Comparison of ENCODE assay signal across 14 cellular contexts in the genomic region with DNA sequence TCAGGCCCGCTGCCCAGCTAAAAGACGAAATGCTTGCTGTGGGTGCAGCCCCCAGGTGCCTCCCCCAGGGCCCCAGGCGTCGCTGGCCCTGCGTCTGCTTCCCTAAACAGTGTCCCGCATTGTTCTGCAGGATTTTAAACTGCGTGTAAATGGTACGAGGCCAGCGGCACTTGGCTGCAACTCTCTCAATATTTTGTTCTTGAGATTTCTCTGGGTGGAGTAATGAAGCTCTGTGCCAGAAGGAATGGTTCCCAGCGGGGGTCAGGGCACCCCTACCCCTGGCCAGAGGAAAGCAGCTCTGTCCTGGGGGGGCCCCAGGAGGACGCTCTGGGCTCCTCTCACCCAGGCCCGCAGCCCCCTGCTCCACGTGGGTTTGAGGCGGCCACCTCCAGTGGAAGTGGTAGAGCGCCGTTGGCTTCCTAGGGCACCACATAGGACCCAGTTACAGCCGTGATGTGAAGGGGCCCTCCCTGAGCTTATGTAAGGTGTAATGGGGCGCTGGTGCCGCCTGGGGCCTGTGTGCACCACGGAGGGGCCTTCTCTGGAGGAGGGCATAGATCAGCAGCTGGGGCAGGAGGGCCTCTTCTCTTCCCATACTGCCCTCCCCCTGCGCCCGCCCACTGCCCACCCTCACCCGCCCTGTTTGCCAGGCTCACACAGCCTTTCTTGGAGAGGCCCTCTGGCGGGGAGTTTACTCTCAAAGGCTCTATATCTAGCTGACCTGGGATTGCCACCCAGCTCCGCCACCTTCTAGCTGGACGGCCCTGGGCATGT. TPM values are rescaled to one million over a fixed set of nuclear protein-coding genes. Genes with fewer than 3 reads are reported as not detected.
DNase-seq lines count a peak whose midpoint lies in the region; ATAC-seq, FAIRE-seq and TF ChIP-seq lines count a peak whose summit lies in the region.
"Had no signal": no experiment of that assay in that cellular context is flagged by ENCODE, and none has a peak within 500 bp of the region (broad histone marks: within the 10 kb centered on the region; RNA-seq: fewer than 3 reads in every experiment).

No MANE protein-coding gene starts in this region.

- H3K36me3 ChIP-seq in BLaER1 = peaks cover 15% of the 10 kb centered on the region
- H3K36me3 ChIP-seq in rectal smooth muscle tissue (ENCODE audit: control insufficient read depth, insufficient read depth, low read length) = no peaks in the 10 kb centered on the region
- no peaks in the 10 kb centered on the region for H3K36me3 ChIP-seq in CD4-positive, alpha-beta memory T cell (ENCODE audit: insufficient read depth, low read length)

- peaks cover 9% of the 10 kb centered on the region for H3K9me3 ChIP-seq in BLaER1
- H3K9me3 ChIP-seq in CD4-positive, alpha-beta memory T cell (ENCODE audit: control insufficient read depth in 1 of 2, low read length in 2 of 2) = no peaks in the 10 kb centered on the region

- H3K27me3 Mint-ChIP-seq in CD4-positive, alpha-beta memory T cell = no peaks in the 10 kb centered on the region
- no peaks in the 10 kb centered on the region for H3K27me3 Mint-ChIP-seq in osteocyte (ENCODE audit: unreplicated experiment)

- H3K27me3 ChIP-seq in BLaER1 = no peaks in the 10 kb centered on the region
- no peaks in the 10 kb centered on the region for H3K27me3 ChIP-seq in rectal smooth muscle tissue (ENCODE audit: control insufficient read depth, insufficient read depth, low read length)
- H3K27me3 ChIP-seq in CD4-positive, alpha-beta memory T cell (ENCODE audit: insufficient read depth, low read length) = no peaks in the 10 kb centered on the region

- POLR2A ChIA-PET in CD4-positive, alpha-beta memory T cell (lab: Charles Lee; ENCODE audit: partially characterized antibody) = interaction anchor here (0.6 kb wide), 1 partner anchor 525 kb away, joined by 3 read pairs; no protein-coding TSS in a partner anchor

- H3K27ac ChIP-seq in BLaER1 (peak overlapping the region; percentile 67; the same call in 1 of the 2 replicates), caudate nucleus (ENCODE audit: low read depth, low read length) (peak overlapping the region; percentile 82), rectal smooth muscle tissue (ENCODE audit: low read depth, low read length) (peak overlapping the region; percentile 88)
- no peak overlapping the region for H3K27ac ChIP-seq in CD4-positive, alpha-beta memory T cell (ENCODE audit: low read depth, low read length)

- FAIRE-seq in H54 (lab: Jason Lieb, UNC) = no peak
- FAIRE-seq: keratinocyte had no signal

- CTCF ChIA-PET in CD4-positive, alpha-beta memory T cell (lab: Charles Lee; ENCODE audit: partially characterized antibody) = no interaction called here

- intact Hi-C loops in left colon (cut with DNase I, micrococcal nuclease) = no loop called here
- intact Hi-C loops in CD4-positive, alpha-beta memory T cell (cut with micrococcal nuclease) = no loop called here

- no peak overlapping the region for H3K4me3 Mint-ChIP-seq in CD4-positive, alpha-beta memory T cell
- no peak overlapping the region for H3K4me3 Mint-ChIP-seq in osteocyte (ENCODE audit: unreplicated experiment)

- no peak for TF ChIP-seq POLR2A in H54 (IDR thresholded peaks at IDR 0.05; ENCODE audit: low read depth, low read length)

- peak overlapping the region; percentile 77 for H3K4me2 ChIP-seq in BLaER1

- no peaks in the 10 kb centered on the region for H3K9me3 Mint-ChIP-seq in CD4-positive, alpha-beta memory T cell
- no peaks in the 10 kb centered on the region for H3K9me3 Mint-ChIP-seq in osteocyte (ENCODE audit: unreplicated experiment)

- H3K4me3 ChIP-seq in BLaER1 = no peak overlapping the region
- H3K4me3 ChIP-seq in rectal smooth muscle tissue (ENCODE audit: low read length) = peak overlapping the region; percentile 5
- no peak overlapping the region for H3K4me3 ChIP-seq in CD4-positive, alpha-beta memory T cell (ENCODE audit: low read length in 2 of 2)

- H3K4me1 ChIP-seq in BLaER1 = peaks cover 65% of the 10 kb centered on the region
- H3K4me1 ChIP-seq in rectal smooth muscle tissue (ENCODE audit: control insufficient read depth, insufficient read depth, low read length) = peaks cover 18% of the 10 kb centered on the region
- H3K4me1 ChIP-seq in CD4-positive, alpha-beta memory T cell (ENCODE audit: insufficient read depth, low read length) = no peaks in the 10 kb centered on the region

- DNase-seq in caudate nucleus (lab: John Stamatoyannopoulos, UW) (peak in 54 of 61 donors; percentile 12 to 81 (median 53)), left colon (peak; percentile 61 to 66), NCI-H2029 treated with DMSO at 0.1 percent for 48 hours (lab: John Stamatoyannopoulos, UW) (no peak), osteocyte (ENCODE audit: extremely low spot score, unreplicated experiment) (no peak), H54 (ENCODE audit: insufficient read length, low spot score) (no peak)
- no peak for DNase-seq in CD4-positive, alpha-beta memory T cell
- DNase-seq: activated T-cell treated with anti-CD3 and anti-CD28 coated beads, Interleukin-2, amount 50 U/mL, for 48 hours; effector CD8-positive, alpha-beta T cell; KG1; T-helper 2 cell had no signal

- H4K20me1 ChIP-seq in BLaER1 = peaks cover 88% of the 10 kb centered on the region

- peaks cover 8 to 33% (median 18%) of the 10 kb centered on the region in 4 donors for H3K4me1 Mint-ChIP-seq in CD4-positive, alpha-beta memory T cell
- H3K4me1 Mint-ChIP-seq in osteocyte (ENCODE audit: unreplicated experiment) = peaks cover 11% of the 10 kb centered on the region

- ATAC-seq in left colon = peak; percentile 60

- peaks cover 2 to 3% of the 10 kb centered on the region in 2 donors for H3K36me3 Mint-ChIP-seq in CD4-positive, alpha-beta memory T cell
- peaks cover 2% of the 10 kb centered on the region for H3K36me3 Mint-ChIP-seq in osteocyte (ENCODE audit: unreplicated experiment)

- no peak overlapping the region for H3K9ac ChIP-seq in BLaER1
- no peak overlapping the region for H3K9ac ChIP-seq in rectal smooth muscle tissue (ENCODE audit: low read length)

- H3K27ac Mint-ChIP-seq in CD4-positive, alpha-beta memory T cell = peak overlapping the region in 2 of 7 donors; percentile 57 to 79
- H3K27ac Mint-ChIP-seq in osteocyte (ENCODE audit: unreplicated experiment) = no peak overlapping the region

- TF ChIP-seq CTCF in osteocyte (IDR thresholded peaks at IDR 0.05) = no peak

RNA-seq across cellular contexts. Expression of gene PAK4, which starts 19.8 kb away (rescaled TPM):
- total RNA-seq in left colon = 10 to 100 TPM; 85.0 to 96.9 TPM
- 10 to 100 TPM; 13.1 to 15.7 TPM for total RNA-seq in CD4-positive, alpha-beta memory T cell
- 1 to 10 TPM; 1.3 to 2.9 TPM for polyA plus RNA-seq in CD4-positive, alpha-beta memory T cell
- 14.8 and 16.5 TPM in 2 replicates for total RNA-seq in osteocyte

RNA-seq across cellular contexts. Expression of gene NCCRP1, which starts 51.4 kb away (rescaled TPM):
- total RNA-seq in left colon = not detected
- not detected for total RNA-seq in CD4-positive, alpha-beta memory T cell
- polyA plus RNA-seq in CD4-positive, alpha-beta memory T cell = not detected
- total RNA-seq in osteocyte = not detected in 2 replicates
- total RNA-seq: subcutaneous adipose tissue had no signal

RNA-seq across cellular contexts. Expression of gene SYCN, which starts 58.7 kb away (rescaled TPM):
- not detected for total RNA-seq in left colon
- not detected for total RNA-seq in CD4-positive, alpha-beta memory T cell
- polyA plus RNA-seq in CD4-positive, alpha-beta memory T cell = not detected
- total RNA-seq in osteocyte = not detected in 2 replicates
- total RNA-seq: subcutaneous adipose tissue had no signal
- polyA plus RNA-seq: keratinocyte had no signal

Comparison
In these comparisons a context has a peak if more than half of its experiments do, and no peak if none do; other contexts are left out.
1. DNase-seq: peak in caudate nucleus (54 of 61) and left colon (2 of 2); none in NCI-H2029 treated with DMSO at 0.1 percent for 48 hours (single experiment), CD4-positive, alpha-beta memory T cell (0 of 5), osteocyte (single experiment) and H54 (single experiment).